Comparison of ENCODE assay signal across 1 cellular context in genomic region chr16:425740-426114, GRCh38.
TF ChIP-seq lines count a peak whose summit lies in the region.

No MANE protein-coding gene starts in this region.

TF ChIP-seq in HepG2, 621 proteins besides CTCF, POLR2A, EP300 and RAD21:
- peak; percentile 5 for TF ChIP-seq YY1 (IDR thresholded peaks at IDR 0.05; ENCODE audit: insufficient read depth, insufficient replicate concordance, low read depth, low read length)
- no peak; the same call in 1 of the 2 replicates for TF ChIP-seq ZNF547 (CRISPR knock-in tag; IDR thresholded peaks at IDR 0.05)
- TF ChIP-seq ZNF598 (CRISPR knock-in tag; IDR thresholded peaks at IDR 0.05; ENCODE audit: borderline replicate concordance): no peak
- TF ChIP-seq ZNF891 (CRISPR knock-in tag; IDR thresholded peaks at IDR 0.05): no peak
- no peak for TF ChIP-seq ZSCAN9 (CRISPR knock-in tag; IDR thresholded peaks at IDR 0.05; ENCODE audit: borderline replicate concordance)
- no peak for TF ChIP-seq ZNF704 (CRISPR knock-in tag; IDR thresholded peaks at IDR 0.05; ENCODE audit: borderline replicate concordance)
- TF ChIP-seq ZNF550 (CRISPR knock-in tag; IDR thresholded peaks at IDR 0.05; ENCODE audit: borderline replicate concordance): no peak
- no peak for TF ChIP-seq JUN (CRISPR knock-in tag; IDR thresholded peaks at IDR 0.05)
